ENCODE assay signal across 8 cellular contexts in the genomic region with DNA sequence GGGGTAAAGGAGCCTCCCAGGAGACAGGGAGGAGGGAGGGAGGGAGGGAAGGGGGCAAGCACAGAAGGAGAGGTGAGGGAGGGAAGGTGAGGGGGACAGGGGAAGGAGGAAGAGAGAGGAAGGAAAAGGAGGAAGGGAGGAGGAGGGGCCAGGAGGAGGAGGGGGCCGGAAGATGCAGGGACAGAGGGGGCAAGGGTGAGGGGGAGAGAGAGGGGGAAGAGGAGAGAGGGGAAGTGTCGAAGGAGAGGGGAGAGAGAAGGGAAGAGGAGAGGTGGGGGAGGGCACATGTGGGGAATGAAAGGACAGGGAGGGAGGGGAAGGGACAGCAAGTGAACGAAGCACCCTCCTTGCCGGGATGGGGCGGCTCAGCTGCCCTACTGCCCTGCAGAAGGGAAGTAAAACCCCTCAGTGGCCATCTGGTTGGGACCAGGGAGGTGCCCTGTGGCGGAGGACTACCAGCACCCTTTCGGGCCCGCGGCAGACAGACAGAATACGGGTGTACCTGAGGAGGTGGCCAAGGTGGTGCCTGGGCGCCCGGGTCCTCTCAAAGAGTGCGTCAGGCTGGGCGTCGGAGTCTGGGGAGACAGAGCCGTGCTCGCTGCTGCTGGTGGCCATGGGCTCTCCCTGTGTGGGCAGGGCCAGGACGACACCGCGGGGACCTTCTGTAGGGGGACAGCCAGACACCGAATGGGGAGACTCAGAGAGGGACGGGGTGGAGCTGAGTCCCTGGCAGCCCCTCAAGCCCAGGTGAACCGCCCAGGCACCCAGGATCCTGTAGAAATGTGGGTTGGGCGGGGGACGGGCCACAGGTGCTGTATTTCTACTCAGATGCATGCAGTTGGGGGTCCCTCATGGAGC. TPM values are rescaled to one million over a fixed set of nuclear protein-coding genes. Genes with fewer than 3 reads are reported as not detected.
DNase-seq lines count a peak whose midpoint lies in the region; ATAC-seq and TF ChIP-seq lines count a peak whose summit lies in the region.

No MANE protein-coding gene starts in this region.

- TF ChIP-seq CTCF in A673 (conservative IDR thresholded peaks at IDR 0.05; ENCODE audit: low read depth, low read length) (no peak), IMR-90 (conservative IDR thresholded peaks at IDR 0.05; ENCODE audit: low read depth, low read length) (no peak), mammary epithelial cell (conservative IDR thresholded peaks at IDR 0.05 in 1 of 2, IDR thresholded peaks at IDR 0.05 in 1 of 2; ENCODE audit: extremely low read depth in 1 of 2, insufficient read depth in 1 of 2, low read depth in 1 of 2, low read length in 2 of 2) (no peak), thyroid gland (IDR thresholded peaks at IDR 0.05) (no peak)

- H3K18ac ChIP-seq in IMR-90 (ENCODE audit: low read depth, low read length): no peak overlapping the region

- H3K27me3 ChIP-seq in A673 (replicated peaks; ENCODE audit: insufficient read depth, low read depth, low read length, poor library complexity) (peaks cover 6% of the 10 kb centered on the region), IMR-90 (ENCODE audit: control insufficient read depth, insufficient read depth, low read length) (peaks cover 6% of the 10 kb centered on the region; the same call in 1 of the 2 replicates), mammary epithelial cell (ENCODE audit: insufficient read depth, low read length) (no peaks in the 10 kb centered on the region), thyroid gland (no peaks in the 10 kb centered on the region)
- no peaks in the 10 kb centered on the region for H3K27me3 ChIP-seq in naive thymus-derived CD4-positive, alpha-beta T cell (ENCODE audit: control insufficient read depth in 2 of 2, insufficient read depth in 2 of 2, low read length in 2 of 2)

- peaks cover 0 to 1% (median 0%) of the 10 kb centered on the region in 11 donors for H3K9me3 Mint-ChIP-seq in naive thymus-derived CD4-positive, alpha-beta T cell

- H2BK120ac ChIP-seq in IMR-90 (ENCODE audit: low read depth, low read length): no peak overlapping the region

- no peak overlapping the region for H4K8ac ChIP-seq in IMR-90 (ENCODE audit: low read depth in 2 of 2, low read length in 2 of 2)

- H3K79me2 ChIP-seq in mammary epithelial cell (ENCODE audit: insufficient read depth, low read length): no peaks in the 10 kb centered on the region

- H3K27me3 Mint-ChIP-seq in naive thymus-derived CD4-positive, alpha-beta T cell: no peaks in the 10 kb centered on the region

- no peaks in the 10 kb centered on the region for H3K9me1 ChIP-seq in IMR-90 (ENCODE audit: insufficient read depth, low read length)

- in situ Hi-C loops in IMR-90 (cut with MboI; ENCODE audit: low sequenced_read_pairs): loop anchor here (10.0 to 25.0 kb wide), 4 partner anchors 152 to 614 kb away; a partner anchor contains a TSS
- in situ Hi-C loops in mammary epithelial cell (cut with MboI; ENCODE audit: low sequenced_read_pairs in 2 of 2): loop anchor here in 1 of 2 donors (25.0 kb wide), 1 partner anchor 164 kb away; no protein-coding TSS in a partner anchor

- no peaks in the 10 kb centered on the region for H3K79me1 ChIP-seq in IMR-90 (ENCODE audit: low read depth in 1 of 2, low read length in 2 of 2)

- H3K14ac ChIP-seq in IMR-90 (replicated peaks; ENCODE audit: low read depth, low read length): no peak overlapping the region

- dilution Hi-C loops in IMR-90 (cut with HindIII; ENCODE audit: low sequenced_read_pairs, unreplicated experiment) (no loop called here), mammary epithelial cell (cut with HindIII; ENCODE audit: low sequenced_read_pairs) (no loop called here)

- no peaks in the 10 kb centered on the region for H3K9me3 ChIP-seq in A673 (ENCODE audit: low read depth, low read length, poor library complexity, severe bottlenecking)
- no peaks in the 10 kb centered on the region for H3K9me3 ChIP-seq in IMR-90 (ENCODE audit: control insufficient read depth, insufficient read depth, low read length)
- peaks cover 4% of the 10 kb centered on the region for H3K9me3 ChIP-seq in mammary epithelial cell (replicated peaks; ENCODE audit: insufficient read depth, low read length)
- H3K9me3 ChIP-seq in naive thymus-derived CD4-positive, alpha-beta T cell (ENCODE audit: control insufficient read depth in 2 of 3, low read length in 3 of 3): no peaks in the 10 kb centered on the region
- no peaks in the 10 kb centered on the region for H3K9me3 ChIP-seq in thyroid gland

- ATAC-seq in IMR-90 (ENCODE audit: low read depth): no peak
- ATAC-seq in naive thymus-derived CD4-positive, alpha-beta T cell: peak; percentile 11
- no peak for ATAC-seq in GM18858 (IDR thresholded peaks at IDR 0.05; ENCODE audit: unreplicated experiment)

- TF ChIP-seq RAD21 in IMR-90 (IDR thresholded peaks at IDR 0.05; ENCODE audit: low read length): no peak

- no peak overlapping the region for H3K56ac ChIP-seq in IMR-90 (ENCODE audit: extremely low read depth, insufficient read depth, low read length)

- BruUV-seq in A673 (replicated peaks; lab: Mats Ljungman, UMichigan): no TSS peak
- no TSS peak for BruUV-seq in IMR-90 (replicated peaks; lab: Mats Ljungman, UMichigan)
- no TSS peak for BruUV-seq in mammary epithelial cell (replicated peaks; lab: Mats Ljungman, UMichigan)

- H2AK5ac ChIP-seq in IMR-90 (ENCODE audit: low read depth, low read length): no peak overlapping the region

- H3K4ac ChIP-seq in IMR-90 (ENCODE audit: low read depth, low read length): no peak overlapping the region

- no peak overlapping the region for H2BK5ac ChIP-seq in IMR-90 (ENCODE audit: low read depth, low read length, poor library complexity, severe bottlenecking)

- peak overlapping the region; percentile 71 for H2AK9ac ChIP-seq in IMR-90 (replicated peaks; ENCODE audit: low read depth, low read length, poor library complexity)

- H2BK15ac ChIP-seq in IMR-90 (ENCODE audit: low read depth, low read length): no peak overlapping the region

- no peak overlapping the region for H4K91ac ChIP-seq in IMR-90 (ENCODE audit: insufficient read depth, low read depth, low read length)

- POLR2A ChIA-PET in A673 (lab: Charles Lee; ENCODE audit: low non-redundant PET): no interaction called here
- POLR2A ChIA-PET in IMR-90 (lab: Charles Lee; ENCODE audit: unreplicated experiment): no interaction called here
- POLR2A ChIA-PET in naive thymus-derived CD4-positive, alpha-beta T cell (lab: Charles Lee): no interaction called here

- no peak overlapping the region for H4K5ac ChIP-seq in IMR-90 (ENCODE audit: low read depth, low read length)

- no peaks in the 10 kb centered on the region for H3K36me3 ChIP-seq in A673 (ENCODE audit: insufficient read depth, low read length, poor library complexity, severe bottlenecking)
- H3K36me3 ChIP-seq in IMR-90 (ENCODE audit: control insufficient read depth, insufficient read depth, low read length): no peaks in the 10 kb centered on the region
- no peaks in the 10 kb centered on the region for H3K36me3 ChIP-seq in mammary epithelial cell (ENCODE audit: insufficient read depth, low read length)
- H3K36me3 ChIP-seq in naive thymus-derived CD4-positive, alpha-beta T cell (ENCODE audit: control insufficient read depth in 2 of 3, insufficient read depth in 3 of 3, low read length in 3 of 3): no peaks in the 10 kb centered on the region
- H3K36me3 ChIP-seq in thyroid gland: no peaks in the 10 kb centered on the region

- H4K20me1 ChIP-seq in IMR-90 (ENCODE audit: insufficient read depth, low read length): no peaks in the 10 kb centered on the region
- H4K20me1 ChIP-seq in mammary epithelial cell (ENCODE audit: insufficient read depth, low read length): no peaks in the 10 kb centered on the region

- peak overlapping the region in 2 of 9 donors; percentile 32 to 78 for H3K27ac Mint-ChIP-seq in naive thymus-derived CD4-positive, alpha-beta T cell

- 41 to 71% methylated on average over 1 to 6 of the region's 25 CpGs for WGBS in IMR-90 (ENCODE audit: extremely low coverage in 2 of 2, insufficient read length in 1 of 2), 2 experiments
- 49% methylated on average over 6 of the region's 25 CpGs for WGBS in mammary epithelial cell (ENCODE audit: low coverage, missing lambda C conversion rate)
- WGBS in thyroid gland, 2 donors: 4 to 21% methylated on average over 5 to 13 of the region's 25 CpGs

- no peak overlapping the region for H2BK20ac ChIP-seq in IMR-90 (ENCODE audit: low read depth, low read length)

- H3K4me2 ChIP-seq in IMR-90 (ENCODE audit: low read depth, low read length): peak overlapping the region; percentile 97; the same call in 1 of the 2 replicates
- peak overlapping the region; percentile 71 for H3K4me2 ChIP-seq in mammary epithelial cell (ENCODE audit: insufficient read depth, low read depth, low read length)

- peak overlapping the region; percentile 27 to 94 (median 88) for H3K4me3 Mint-ChIP-seq in naive thymus-derived CD4-positive, alpha-beta T cell

- TF ChIP-seq POLR2A in IMR-90 (IDR thresholded peaks at IDR 0.05; ENCODE audit: low read depth, low read length) (no peak), thyroid gland (IDR thresholded peaks at IDR 0.05) (no peak)

- DNase-seq in A673 (ENCODE audit: low spot score): no peak
- DNase-seq in IMR-90: no peak
- DNase-seq in mammary epithelial cell: no peak
- DNase-seq in naive thymus-derived CD4-positive, alpha-beta T cell: no peak
- DNase-seq in thyroid gland: no peak
- no peak for DNase-seq in COR-L47 (lab: John Stamatoyannopoulos, UW)
- no peak for DNase-seq in stimulated activated CD4-positive, alpha-beta T cell treated with anti-CD3 and anti-CD28 coated beads, Interleukin-2, amount 100 ng/mL, for 48 hours

- no peak overlapping the region for H3K23ac ChIP-seq in IMR-90 (ENCODE audit: low read depth, low read length)

- H3K4me1 ChIP-seq in A673 (ENCODE audit: insufficient read depth, low read length, poor library complexity, severe bottlenecking) (no peaks in the 10 kb centered on the region), IMR-90 (ENCODE audit: control insufficient read depth, insufficient read depth, low read length) (peaks cover 3% of the 10 kb centered on the region), mammary epithelial cell (ENCODE audit: insufficient read depth, low read length) (peaks cover 4% of the 10 kb centered on the region), thyroid gland (no peaks in the 10 kb centered on the region)
- H3K4me1 ChIP-seq in naive thymus-derived CD4-positive, alpha-beta T cell (ENCODE audit: control insufficient read depth in 2 of 2, insufficient read depth in 2 of 2, low read length in 2 of 2): no peaks in the 10 kb centered on the region

- no peaks in the 10 kb centered on the region for H3K36me3 Mint-ChIP-seq in naive thymus-derived CD4-positive, alpha-beta T cell

- intact Hi-C loops in A673 (cut with micrococcal nuclease; ENCODE audit: unreplicated experiment) (no loop called here), IMR-90 (cut with micrococcal nuclease) (loop anchor here (5.0 to 10.0 kb wide), 3 partner anchors 619 to 752 kb away; a partner anchor contains a TSS), mammary epithelial cell (cut with micrococcal nuclease) (loop anchor here (5.0 kb wide), 1 partner anchor 144 kb away; a partner anchor contains a TSS), thyroid gland (cut with DNase I) (loop anchor here (10.0 kb wide), 2 partner anchors 152 to 522 kb away; no protein-coding TSS in a partner anchor)
- intact Hi-C loops in naive thymus-derived CD4-positive, alpha-beta T cell (cut with micrococcal nuclease): loop anchor here (2.0 to 5.0 kb wide), 6 partner anchors 144 to 769 kb away; a partner anchor contains a TSS

- CTCF ChIA-PET in A673 (lab: Charles Lee) (interaction anchor here (1.9 kb wide), 1 partner anchor 163 kb away, joined by 17 read pairs; no protein-coding TSS in a partner anchor), IMR-90 (lab: Yijun Ruan, JAX) (interaction anchor here (1.5 kb wide), 2 partner anchors 9 to 14 kb away, joined by 4 read pairs; no protein-coding TSS in a partner anchor), mammary epithelial cell (lab: Charles Lee; ENCODE audit: low non-redundant PET) (no interaction called here)
- CTCF ChIA-PET in naive thymus-derived CD4-positive, alpha-beta T cell (lab: Charles Lee): interaction anchor here (1.4 kb wide), 2 partner anchors 9 to 695 kb away, joined by 5 read pairs; no protein-coding TSS in a partner anchor

- H2AFZ ChIP-seq in IMR-90 (replicated peaks; ENCODE audit: low read length, poor library complexity) (peak overlapping the region; percentile 93), mammary epithelial cell (ENCODE audit: low read depth, low read length) (peak overlapping the region; percentile 74)

- H3K4me3 ChIP-seq in A673 (ENCODE audit: low read depth, low read length, poor library complexity, severe bottlenecking): peak overlapping the region; percentile 39
- peak overlapping the region; percentile 42; the same call in 1 of the 2 replicates for H3K4me3 ChIP-seq in IMR-90 (ENCODE audit: insufficient read depth, low read depth, low read length)
- no peak overlapping the region for H3K4me3 ChIP-seq in mammary epithelial cell (replicated peaks in 1 of 3; ENCODE audit: insufficient read depth in 1 of 3, low read depth in 2 of 3, low read length in 3 of 3)
- H3K4me3 ChIP-seq in naive thymus-derived CD4-positive, alpha-beta T cell (ENCODE audit: low read length): peak overlapping the region; percentile 74
- no peak overlapping the region for H3K4me3 ChIP-seq in thyroid gland (replicated peaks in 1 of 3)

- peaks cover 4 to 8% (median 8%) of the 10 kb centered on the region in 7 donors for H3K4me1 Mint-ChIP-seq in naive thymus-derived CD4-positive, alpha-beta T cell

- H3K9ac ChIP-seq in IMR-90 (ENCODE audit: low read depth, low read length) (no peak overlapping the region), mammary epithelial cell (ENCODE audit: insufficient read depth, low read length) (no peak overlapping the region)

- H3K27ac ChIP-seq in A673 (ENCODE audit: low read depth, low read length, poor library complexity, severe bottlenecking): no peak overlapping the region
- no peak overlapping the region for H3K27ac ChIP-seq in IMR-90 (ENCODE audit: insufficient read depth, low read length)
- no peak overlapping the region for H3K27ac ChIP-seq in mammary epithelial cell (ENCODE audit: insufficient read depth, low read depth, low read length)
- no peak overlapping the region for H3K27ac ChIP-seq in naive thymus-derived CD4-positive, alpha-beta T cell (ENCODE audit: low read depth, low read length)
- H3K27ac ChIP-seq in thyroid gland: no peak overlapping the region

RNA-seq across cellular contexts. Expression of a gene that starts 29.5 kb away (rescaled TPM):
- 350 and 367 TPM in 2 replicates for total RNA-seq in A673 (2021)
- 53.9 and 86.9 TPM in 2 replicates for total RNA-seq in IMR-90 (2012; rRNA removed)
- 141 and 147 TPM in 2 replicates for polyA plus RNA-seq in IMR-90 (2012; rRNA removed)
- 45.4 and 47.8 TPM in 2 replicates for polyA plus RNA-seq in IMR-90 (2012; cell fraction: cytosol; rRNA removed)
- polyA plus RNA-seq in IMR-90 (2012; cell fraction: nucleus; rRNA removed; ENCODE audit: low replicate concordance): 47.0 and 172 TPM in 2 replicates
- total RNA-seq in mammary epithelial cell: 100 to 1,000 TPM in 1 of 2 donors, 10 to 100 TPM in 1; 48.8 to 176 TPM
- polyA plus RNA-seq in mammary epithelial cell: 175 TPM
- 181 TPM for polyA minus RNA-seq in mammary epithelial cell
- 100 to 1,000 TPM; 113 to 123 (median 119) TPM for total RNA-seq in naive thymus-derived CD4-positive, alpha-beta T cell
- 10 to 100 TPM; 62.9 to 71.9 TPM for polyA plus RNA-seq in naive thymus-derived CD4-positive, alpha-beta T cell
- total RNA-seq in thyroid gland: 100 to 1,000 TPM; 102 to 131 (median 123) TPM

Comparison
In these comparisons a context has a peak if more than half of its experiments do, and no peak if none do; other contexts are left out.
1. H3K4me3 ChIP-seq: peak in A673 (single experiment), IMR-90 (single experiment) and naive thymus-derived CD4-positive, alpha-beta T cell (single experiment); none in mammary epithelial cell (0 of 3) and thyroid gland (0 of 3).